17 cellular contexts compared by ENCODE assay signal in genomic region chr12:48615681-48616080, GRCh38. TPM values are rescaled to one million over a fixed set of nuclear protein-coding genes. Genes with fewer than 3 reads are reported as not detected.
"Had no signal": no experiment of that assay in that cellular context is flagged by ENCODE, and none has a peak within 500 bp of the region (broad histone marks: within the 10 kb centered on the region; RNA-seq: fewer than 3 reads in every experiment).

No MANE protein-coding gene starts in this region.

- ATAC-seq: activated CD8-positive, alpha-beta T cell treated with anti-CD3 and anti-CD28 coated beads, Interleukin-2, amount 10 ng/mL, durations not matched to agents 7 days and 5 days; psoas muscle; right lobe of liver had no signal

- H3K36me3 Mint-ChIP-seq: type B pancreatic cell had no signal

- H3K9me3 ChIP-seq: right lobe of liver had no signal

- H3K27ac ChIP-seq: dorsolateral prefrontal cortex, esophagus muscularis mucosa, psoas muscle, right lobe of liver had no signal

- H3K4me1 ChIP-seq: esophagus muscularis mucosa, psoas muscle, right lobe of liver had no signal

- H3K4me3 ChIP-seq: dorsolateral prefrontal cortex, esophagus muscularis mucosa, psoas muscle, right lobe of liver had no signal

- DNase-seq: activated CD4-positive, alpha-beta T cell treated with anti-CD3 and anti-CD28 coated beads for 48 hours; activated CD8-positive, alpha-beta memory T cell treated with anti-CD3 and anti-CD28 coated beads, Interleukin-2, amount 50 U/mL, for 48 hours; activated CD8-positive, alpha-beta T cell treated with anti-CD3 and anti-CD28 coated beads, Interleukin-2, amount 10 ng/mL, durations not matched to agents 7 days and 5 days; activated naive CD8-positive, alpha-beta T cell treated with anti-CD3 and anti-CD28 coated beads, Interleukin-2, amount 10 ng/mL, durations not matched to agents 7 days and 5 days; aorta; dorsolateral prefrontal cortex; head of caudate nucleus; nephron progenitor cell; psoas muscle; right lobe of liver; stimulated activated CD4-positive, alpha-beta T cell treated with anti-CD3 and anti-CD28 coated beads, Interleukin-2, amount 100 ng/mL, for 24 hours; stimulated activated naive CD4-positive, alpha-beta T cell treated with Interleukin-2 at 50 U/mL for 16 hours had no signal

- H3K27me3 ChIP-seq: right lobe of liver had no signal

- H3K4me3 Mint-ChIP-seq: activated CD8-positive, alpha-beta T cell treated with anti-CD3 and anti-CD28 coated beads, Interleukin-2, amount 10 ng/mL, durations not matched to agents 7 days and 5 days; activated naive CD8-positive, alpha-beta T cell treated with anti-CD3 and anti-CD28 coated beads, Interleukin-2, amount 10 ng/mL, durations not matched to agents 7 days and 5 days; nephron progenitor cell; type B pancreatic cell had no signal

- H3K36me3 ChIP-seq: esophagus muscularis mucosa, right lobe of liver had no signal

- H3K27ac Mint-ChIP-seq: activated CD8-positive, alpha-beta T cell treated with anti-CD3 and anti-CD28 coated beads, Interleukin-2, amount 10 ng/mL, durations not matched to agents 7 days and 5 days; activated naive CD8-positive, alpha-beta T cell treated with anti-CD3 and anti-CD28 coated beads, Interleukin-2, amount 10 ng/mL, durations not matched to agents 7 days and 5 days; nephron progenitor cell; type B pancreatic cell had no signal

RNA-seq across cellular contexts. Expression of gene LALBA, which starts 45.8 kb away (rescaled TPM):
- total RNA-seq: activated CD8-positive, alpha-beta T cell treated with anti-CD3 and anti-CD28 coated beads, Interleukin-2, amount 10 ng/mL, durations not matched to agents 7 days and 5 days; activated naive CD8-positive, alpha-beta T cell treated with anti-CD3 and anti-CD28 coated beads, Interleukin-2, amount 10 ng/mL, durations not matched to agents 7 days and 5 days; aorta; esophagus muscularis mucosa; fibroblast of villous mesenchyme; lung microvascular endothelial cell; omental fat pad; psoas muscle; right lobe of liver had no signal
- polyA plus RNA-seq: aorta, psoas muscle had no signal
